ENCODE assay signal across 1 cellular context in genomic region chr18:46199515-46200147, GRCh38.
TF ChIP-seq lines count a peak whose summit lies in the region.

No MANE protein-coding gene starts in this region.

TF ChIP-seq in K562, 482 proteins besides CTCF, POLR2A, EP300 and RAD21 (continued from another document and continues in another):
- TF ChIP-seq CHD7 (IDR thresholded peaks at IDR 0.05; ENCODE audit: low read depth, low read length) (no peak), DDX20 (tag; IDR thresholded peaks at IDR 0.05; ENCODE audit: low read depth) (no peak), ZNF347 (CRISPR knock-in tag; IDR thresholded peaks at IDR 0.05; ENCODE audit: low read depth) (no peak), E2F5 (CRISPR knock-in tag; IDR thresholded peaks at IDR 0.05) (no peak), SMAD4 (CRISPR knock-in tag; conservative IDR thresholded peaks at IDR 0.05) (no peak), TRIM28 (IDR thresholded peaks at IDR 0.05) (no peak), ZC3H4 (CRISPR knock-in tag; IDR thresholded peaks at IDR 0.05; ENCODE audit: borderline replicate concordance) (no peak), CHCHD3 (CRISPR knock-in tag; IDR thresholded peaks at IDR 0.05) (no peak), MAFF (IDR thresholded peaks at IDR 0.05; ENCODE audit: low read length) (no peak; the same call in 1 of the 2 replicates), SRSF9 (IDR thresholded peaks at IDR 0.05; ENCODE audit: borderline replicate concordance, low read depth, low read length) (no peak), ZNF431 (CRISPR knock-in tag; IDR thresholded peaks at IDR 0.05) (no peak), BMI1 (IDR thresholded peaks at IDR 0.05; ENCODE audit: low read length) (no peak), YBX1 (IDR thresholded peaks at IDR 0.05) (no peak), ARNT (IDR thresholded peaks at IDR 0.05) (no peak), FOXJ3 (CRISPR knock-in tag; IDR thresholded peaks at IDR 0.05) (no peak), NFE2 (IDR thresholded peaks at IDR 0.05; ENCODE audit: low read depth) (peak; percentile 70), CHD2 (IDR thresholded peaks at IDR 0.05; ENCODE audit: low read depth, low read length) (no peak), KLF13 (tag; IDR thresholded peaks at IDR 0.05; ENCODE audit: borderline replicate concordance, low read depth) (no peak), ZNF79 (CRISPR knock-in tag; IDR thresholded peaks at IDR 0.05; ENCODE audit: low read depth) (no peak), ZNF561 (CRISPR knock-in tag; conservative IDR thresholded peaks at IDR 0.05) (no peak), XRCC3 (IDR thresholded peaks at IDR 0.05) (no peak), HDAC2 (IDR thresholded peaks at IDR 0.05) (0 out of 2 replicates have a peak, but pooled peaks have one; percentile 30), HINFP (tag; conservative IDR thresholded peaks at IDR 0.05; ENCODE audit: low read depth) (no peak), TEAD4 (IDR thresholded peaks at IDR 0.05; ENCODE audit: low read length) (0 out of 2 replicates have a peak, but pooled peaks have one; percentile 19), TEAD4 (CRISPR knock-in tag; IDR thresholded peaks at IDR 0.05; ENCODE audit: borderline replicate concordance) (no peak), ZNF280A (IDR thresholded peaks at IDR 0.05; ENCODE audit: low read depth, partially characterized antibody) (no peak), SMAD1 (IDR thresholded peaks at IDR 0.05; ENCODE audit: low read depth, low read length, partially characterized antibody) (no peak), ELK1 (CRISPR knock-in tag; IDR thresholded peaks at IDR 0.05) (no peak), ZNF121 (CRISPR knock-in tag; conservative IDR thresholded peaks at IDR 0.05) (no peak), NEUROD1 (IDR thresholded peaks at IDR 0.05; ENCODE audit: borderline replicate concordance, low read depth, low read length, partially characterized antibody) (no peak), ZNF740 (CRISPR knock-in tag; IDR thresholded peaks at IDR 0.05) (no peak), ZNF740 (tag; IDR thresholded peaks at IDR 0.05) (no peak), GABPA (tag; conservative IDR thresholded peaks at IDR 0.05; ENCODE audit: low read depth) (no peak), ZBTB9 (CRISPR knock-in tag; IDR thresholded peaks at IDR 0.05) (no peak), STAT5B (CRISPR knock-in tag; IDR thresholded peaks at IDR 0.05) (no peak), NCOA6 (IDR thresholded peaks at IDR 0.05) (no peak), ATF2 (CRISPR knock-in tag; IDR thresholded peaks at IDR 0.05) (no peak), SOX6 (IDR thresholded peaks at IDR 0.05) (peak; percentile 95), HDAC3 (IDR thresholded peaks at IDR 0.05; ENCODE audit: borderline replicate concordance, partially characterized antibody) (no peak), ZNF699 (CRISPR knock-in tag; IDR thresholded peaks at IDR 0.05; ENCODE audit: insufficient replicate concordance) (no peak), FOXP1 (CRISPR knock-in tag; IDR thresholded peaks at IDR 0.05) (0 out of 2 replicates have a peak, but pooled peaks have one; percentile 24), XRCC4 (IDR thresholded peaks at IDR 0.05; ENCODE audit: extremely low read depth, insufficient read depth, insufficient read length) (no peak), ATF4 (CRISPR knock-in tag; IDR thresholded peaks at IDR 0.05) (no peak), PPARD (CRISPR knock-in tag; IDR thresholded peaks at IDR 0.05) (no peak), DNMT1 (IDR thresholded peaks at IDR 0.05) (no peak)
